In genomic region chr20:34871320-34871926, GRCh38 we compare ENCODE assay signal across 10 cellular contexts. TPM values are rescaled to one million over a fixed set of nuclear protein-coding genes. Genes with fewer than 3 reads are reported as not detected.
DNase-seq lines count a peak whose midpoint lies in the region; ATAC-seq and TF ChIP-seq lines count a peak whose summit lies in the region.
"Had no signal": no experiment of that assay in that cellular context is flagged by ENCODE, and none has a peak within 500 bp of the region (broad histone marks: within the 10 kb centered on the region; RNA-seq: fewer than 3 reads in every experiment).

No MANE protein-coding gene starts in this region.

- peaks cover 21% of the 10 kb centered on the region for H3K4me1 ChIP-seq in skeletal muscle satellite cell (ENCODE audit: control insufficient read depth, insufficient read depth, low read length)

- TF ChIP-seq CTCF in activated B cell treated with CpG ODN at 0.5 μM for 24 hours (IDR thresholded peaks at IDR 0.05): no peak

- POLR2A ChIA-PET in activated B cell treated with CpG ODN at 0.5 μM for 24 hours (lab: Charles Lee): interaction anchor here (0.7 to 1.3 kb wide), 2 partner anchors 28 to 85 kb away, joined by 3 read pairs; partner anchors contain the start of gene MYH7B

- intact Hi-C loops in activated B cell treated with CpG ODN at 0.5 μM for 24 hours (cut with micrococcal nuclease): loop anchor here (10.0 kb wide), 1 partner anchor 1083 kb away; the partner anchor contains the start of gene SCAND1

- H3K4me3 ChIP-seq in iPS-18c (ENCODE audit: insufficient read depth, low read depth, low read length) (peak overlapping the region; percentile 73; the same call in 1 of the 2 replicates), skeletal muscle satellite cell (ENCODE audit: low read length) (peak overlapping the region; percentile 79)

- no peak overlapping the region for H3K27ac Mint-ChIP-seq in T-helper 2 cell treated with Interferon-gamma antibody and Interleukin-4, amounts not matched to agents 5 μg/mL and 100 μg/mL, for 36 hours
- H3K27ac Mint-ChIP-seq in activated B cell treated with CpG ODN at 0.5 μM for 24 hours: no peak overlapping the region

- no peaks in the 10 kb centered on the region for H3K27me3 ChIP-seq in skeletal muscle satellite cell (ENCODE audit: control insufficient read depth, insufficient read depth, low read length)
- H3K27me3 ChIP-seq: uterus had no signal

- no peak for ATAC-seq in activated B cell treated with CpG ODN at 0.5 μM for 24 hours (ENCODE audit: low read depth)

- CTCF ChIA-PET in activated B cell treated with CpG ODN at 0.5 μM for 24 hours (lab: Charles Lee): no interaction called here

- no peaks in the 10 kb centered on the region for H3K9me3 ChIP-seq in iPS-18c (ENCODE audit: control insufficient read depth, insufficient read depth, low read length)
- no peaks in the 10 kb centered on the region for H3K9me3 ChIP-seq in skeletal muscle satellite cell (replicated peaks; ENCODE audit: low read length)
- H3K9me3 ChIP-seq: uterus had no signal

- no peak overlapping the region for H3K9ac ChIP-seq in skeletal muscle satellite cell (ENCODE audit: low read depth, low read length)

- peak overlapping the region; percentile 76 for H3K4me3 Mint-ChIP-seq in T-helper 2 cell treated with Interferon-gamma antibody and Interleukin-4, amounts not matched to agents 5 μg/mL and 100 μg/mL, for 36 hours
- H3K4me3 Mint-ChIP-seq in activated B cell treated with CpG ODN at 0.5 μM for 24 hours: peak overlapping the region; percentile 84

- no peaks in the 10 kb centered on the region for H3K36me3 ChIP-seq in skeletal muscle satellite cell (ENCODE audit: insufficient read depth, low read length)
- H3K36me3 ChIP-seq: uterus had no signal

- no peaks in the 10 kb centered on the region for H3K27me3 Mint-ChIP-seq in T-helper 2 cell treated with Interferon-gamma antibody and Interleukin-4, amounts not matched to agents 5 μg/mL and 100 μg/mL, for 36 hours (ENCODE audit: low read depth)
- H3K27me3 Mint-ChIP-seq in activated B cell treated with CpG ODN at 0.5 μM for 24 hours: no peaks in the 10 kb centered on the region

- H3K9me3 Mint-ChIP-seq in T-helper 2 cell treated with Interferon-gamma antibody and Interleukin-4, amounts not matched to agents 5 μg/mL and 100 μg/mL, for 36 hours: no peaks in the 10 kb centered on the region
- no peaks in the 10 kb centered on the region for H3K9me3 Mint-ChIP-seq in activated B cell treated with CpG ODN at 0.5 μM for 24 hours

- peaks cover 45% of the 10 kb centered on the region for H3K4me1 Mint-ChIP-seq in T-helper 2 cell treated with Interferon-gamma antibody and Interleukin-4, amounts not matched to agents 5 μg/mL and 100 μg/mL, for 36 hours (ENCODE audit: low read depth)
- H3K4me1 Mint-ChIP-seq in activated B cell treated with CpG ODN at 0.5 μM for 24 hours: peaks cover 46% of the 10 kb centered on the region

- H3K4me2 ChIP-seq in skeletal muscle satellite cell (ENCODE audit: low read length): peak overlapping the region; percentile 98

- no peak for DNase-seq in T-helper 2 cell treated with Interferon-gamma antibody and Interleukin-4, amounts not matched to agents 5 μg/mL and 100 μg/mL, for 36 hours (ENCODE audit: low spot score)
- DNase-seq in T-helper 2 cell (no peak), activated B cell treated with CpG ODN at 0.5 μM for 24 hours (no peak), NCI-H128 (lab: John Stamatoyannopoulos, UW; ENCODE audit: unreplicated experiment) (no peak), 8988T (no peak), NCI-H146 treated with DMSO at 0.1 percent for 48 hours (lab: John Stamatoyannopoulos, UW; ENCODE audit: unreplicated experiment) (no peak)
- DNase-seq: small intestine, uterus had no signal

- no peaks in the 10 kb centered on the region for H3K36me3 Mint-ChIP-seq in T-helper 2 cell treated with Interferon-gamma antibody and Interleukin-4, amounts not matched to agents 5 μg/mL and 100 μg/mL, for 36 hours (ENCODE audit: low read depth)
- no peaks in the 10 kb centered on the region for H3K36me3 Mint-ChIP-seq in activated B cell treated with CpG ODN at 0.5 μM for 24 hours (ENCODE audit: low read depth)

RNA-seq across cellular contexts. Expression of gene GGT7, which starts 1.2 kb away (rescaled TPM):
- total RNA-seq in activated B cell treated with CpG ODN at 0.5 μM for 24 hours: 17.6 and 20.6 TPM in 2 replicates
- total RNA-seq in skeletal muscle satellite cell (2012; rRNA removed): 5.7 and 7.6 TPM in 2 replicates

RNA-seq across cellular contexts. Expression of gene ACSS2, which starts 5.0 kb away (rescaled TPM):
- 8.4 and 11.3 TPM in 2 replicates for total RNA-seq in activated B cell treated with CpG ODN at 0.5 μM for 24 hours
- 21.0 and 39.5 TPM in 2 replicates for total RNA-seq in skeletal muscle satellite cell (2012; rRNA removed)

RNA-seq across cellular contexts. Expression of gene NCOA6, which starts 46.0 kb away (rescaled TPM):
- 23.7 and 24.0 TPM in 2 replicates for total RNA-seq in activated B cell treated with CpG ODN at 0.5 μM for 24 hours
- total RNA-seq in skeletal muscle satellite cell (2012; rRNA removed): 7.1 and 7.9 TPM in 2 replicates
